ENCODE assay signal across 35 cellular contexts in the genomic region with DNA sequence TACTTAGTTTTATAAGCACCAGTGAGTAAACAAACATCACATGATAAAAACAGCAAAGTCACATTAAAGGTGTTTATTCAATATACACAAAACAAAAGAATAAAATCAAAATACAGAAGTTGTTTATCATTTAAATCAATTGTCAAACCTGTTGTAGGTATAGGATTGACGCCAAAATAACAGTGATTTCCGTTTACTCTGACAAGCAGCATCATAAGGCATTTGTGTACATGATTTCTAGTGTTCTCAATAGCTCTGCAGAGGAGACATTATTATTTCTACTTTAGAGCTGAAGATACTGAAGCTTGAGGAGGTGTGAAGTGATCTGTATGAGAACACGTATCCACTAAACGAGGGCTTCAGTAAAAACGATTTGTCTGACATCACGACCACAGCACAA.
DNase-seq lines count a peak whose midpoint lies in the region; ATAC-seq, FAIRE-seq and TF ChIP-seq lines count a peak whose summit lies in the region.
"Had no signal": no experiment of that assay in that cellular context is flagged by ENCODE, and none has a peak within 500 bp of the region (broad histone marks: within the 10 kb centered on the region; RNA-seq: fewer than 3 reads in every experiment).

No MANE protein-coding gene starts in this region.

- POLR2A ChIA-PET in SK-N-SH (lab: Yijun Ruan, JAX), result no interaction called here

- H3K4me2 ChIP-seq in SK-N-SH (no peak overlapping the region), neural cell (ENCODE audit: low read length) (no peak overlapping the region)
- H3K4me2 ChIP-seq: A549; BLaER1; BLaER1 treated with 17β-estradiol and CSF1 and Interleukin-3, amounts not matched to agents 10 nM and 100 nM had no signal

- H3K9me2 ChIP-seq in SK-N-SH, result no peaks in the 10 kb centered on the region
- no peaks in the 10 kb centered on the region for H3K9me2 ChIP-seq in neural cell (ENCODE audit: insufficient read depth, low read length)

- peak; percentile 5 for FAIRE-seq in small intestine (lab: Jason Lieb, UNC)
- FAIRE-seq: A204.1, A549, D721Med had no signal

- H4K20me1 ChIP-seq in SK-N-SH (ENCODE audit: insufficient read depth), result no peaks in the 10 kb centered on the region
- H4K20me1 ChIP-seq in neural cell (ENCODE audit: insufficient read depth), result no peaks in the 10 kb centered on the region
- H4K20me1 ChIP-seq: BLaER1; BLaER1 treated with 17β-estradiol and CSF1 and Interleukin-3, amounts not matched to agents 10 nM and 100 nM had no signal

- TF ChIP-seq CTCF in SK-N-SH (IDR thresholded peaks at IDR 0.05) (no peak), LNCaP clone FGC (IDR thresholded peaks at IDR 0.05; ENCODE audit: control insufficient read depth, extremely low read depth, insufficient read depth) (no peak), neural cell (IDR thresholded peaks at IDR 0.05; ENCODE audit: poor library complexity, severe bottlenecking) (no peak), GM13977 (IDR thresholded peaks at IDR 0.05; ENCODE audit: extremely low read depth, insufficient read depth, missing control alignments) (no peak)

- H3K9ac ChIP-seq in SK-N-SH (no peak overlapping the region), neural cell (ENCODE audit: low read length) (no peak overlapping the region)
- H3K9ac ChIP-seq: BLaER1; BLaER1 treated with 17β-estradiol and CSF1 and Interleukin-3, amounts not matched to agents 10 nM and 100 nM had no signal

- no peak for TF ChIP-seq EP300 in SK-N-SH (IDR thresholded peaks at IDR 0.05; ENCODE audit: borderline replicate concordance in 1 of 2, low read depth in 1 of 2, low read length in 1 of 2)
- peak; percentile 63 for TF ChIP-seq EP300 in neural cell (conservative IDR thresholded peaks at IDR 0.05; ENCODE audit: poor library complexity, severe bottlenecking)

- in situ Hi-C loops in GM13977 (cut with MboI; ENCODE audit: low pct_unique_long_range_greater_than_20kb, low sequenced_read_pairs, unreplicated experiment), result no loop called here

- H3K27me3 ChIP-seq in SK-N-SH (ENCODE audit: insufficient read depth) (no peaks in the 10 kb centered on the region), neural cell (ENCODE audit: insufficient read depth, low read depth, low read length) (no peaks in the 10 kb centered on the region), small intestine (ENCODE audit: control insufficient read depth in 2 of 2, insufficient read depth in 2 of 2, low read length in 2 of 2) (no peaks in the 10 kb centered on the region)
- H3K27me3 ChIP-seq: BE2C; BLaER1; BLaER1 treated with 17β-estradiol and CSF1 and Interleukin-3, amounts not matched to agents 10 nM and 100 nM had no signal

- 3% methylated on average over 6 of the region's 6 CpGs for WGBS in SK-N-SH (ENCODE audit: low lambda C conversion rate)
- 84 to 92% (median 90%) methylated on average over 6 of the region's 6 CpGs for WGBS in small intestine, 3 donors

- H3F3A ChIP-seq in SK-N-SH (replicated peaks; ENCODE audit: insufficient read depth) (no peaks in the 10 kb centered on the region), neural cell (ENCODE audit: insufficient read depth, low read length, poor library complexity, severe bottlenecking) (no peaks in the 10 kb centered on the region)

- H3K9me3 ChIP-seq in SK-N-SH (no peaks in the 10 kb centered on the region), neural cell (ENCODE audit: low read length) (peaks cover 4% of the 10 kb centered on the region), small intestine (ENCODE audit: control insufficient read depth, low read depth) (no peaks in the 10 kb centered on the region)
- H3K9me3 ChIP-seq: A549; BE2C; BLaER1; BLaER1 treated with 17β-estradiol and CSF1 and Interleukin-3, amounts not matched to agents 10 nM and 100 nM had no signal

- no peak for ATAC-seq in SK-N-SH treated with all-trans-retinoic acid at 6 μM for 48 hours
- no peak for ATAC-seq in HG02852 (IDR thresholded peaks at IDR 0.05; ENCODE audit: unreplicated experiment)
- no peak for ATAC-seq in HG03520 (IDR thresholded peaks at IDR 0.05; ENCODE audit: unreplicated experiment)
- ATAC-seq: A549; CD8-positive, alpha-beta T cell had no signal

- TF ChIP-seq RAD21 in SK-N-SH (IDR thresholded peaks at IDR 0.05; ENCODE audit: low read length) (no peak), neural cell (conservative IDR thresholded peaks at IDR 0.05) (no peak)

- DNase-seq in SK-N-SH, result no peak
- peak; percentile 65 for DNase-seq in LNCaP clone FGC (ENCODE audit: low read depth)
- no peak for DNase-seq in small intestine
- no peak for DNase-seq in GM13977 (ENCODE audit: low spot score)
- DNase-seq: 8988T; ACHN; AML-193; BE2C; C1 segment of cervical spinal cord; Caco-2; Calu3; CD4-positive, alpha-beta memory T cell; CD4-positive, alpha-beta T cell; CD4-positive, CD25-positive, alpha-beta regulatory T cell; CD8-positive, alpha-beta memory T cell; CD8-positive, alpha-beta T cell; COR-L47; DMS 273 treated with DMSO at 0.1 percent for 48 hours; DMS153; DMS53; DMS79; DMS79 treated with DMSO at 0.1 percent for 48 hours; DND-41; EL had no signal

- CTCF ChIA-PET in SK-N-SH (lab: Yijun Ruan, JAX), result no interaction called here

- H3K36me3 ChIP-seq in SK-N-SH (replicated peaks in 1 of 2; ENCODE audit: control insufficient read depth in 1 of 2, insufficient read depth in 2 of 2, low read length in 1 of 2) (no peaks in the 10 kb centered on the region), neural cell (ENCODE audit: insufficient read depth, low read length) (no peaks in the 10 kb centered on the region), small intestine (ENCODE audit: control insufficient read depth in 2 of 2, insufficient read depth in 2 of 2, low read length in 2 of 2) (no peaks in the 10 kb centered on the region)
- H3K36me3 ChIP-seq: BE2C; BLaER1; BLaER1 treated with 17β-estradiol and CSF1 and Interleukin-3, amounts not matched to agents 10 nM and 100 nM had no signal

- H3K79me2 ChIP-seq in SK-N-SH (ENCODE audit: insufficient read depth) (no peaks in the 10 kb centered on the region), neural cell (replicated peaks; ENCODE audit: insufficient read depth, low read length) (no peaks in the 10 kb centered on the region)

- H3K4me3 ChIP-seq in SK-N-SH (ENCODE audit: low read depth in 2 of 2, low read length in 1 of 2), result no peak overlapping the region
- no peak overlapping the region for H3K4me3 ChIP-seq in LNCaP clone FGC (ENCODE audit: low read depth, low read length)
- H3K4me3 ChIP-seq in neural cell (ENCODE audit: low read length), result no peak overlapping the region
- no peak overlapping the region for H3K4me3 ChIP-seq in small intestine (ENCODE audit: low read depth in 1 of 2, low read length in 2 of 2)
- H3K4me3 ChIP-seq: A549; BLaER1; BLaER1 treated with 17β-estradiol and CSF1 and Interleukin-3, amounts not matched to agents 10 nM and 100 nM had no signal

- H3K27ac ChIP-seq in SK-N-SH (ENCODE audit: low read depth in 2 of 2, low read length in 1 of 2) (no peak overlapping the region), neural cell (ENCODE audit: low read length) (no peak overlapping the region), small intestine (ENCODE audit: low read depth in 1 of 2, low read length in 1 of 2) (no peak overlapping the region)
- H3K27ac ChIP-seq: 22Rv1; A549; BLaER1; BLaER1 treated with 17β-estradiol and CSF1 and Interleukin-3, amounts not matched to agents 10 nM and 100 nM; C4-2B had no signal

- H2AFZ ChIP-seq in SK-N-SH (ENCODE audit: low read depth), result 0 out of 2 replicates have a peak overlapping the region, but pooled peaks have one; percentile 36
- H2AFZ ChIP-seq in neural cell (ENCODE audit: low read depth, low read length), result no peak overlapping the region

- H3K4me1 ChIP-seq in SK-N-SH (ENCODE audit: control insufficient read depth in 1 of 2, insufficient read depth in 2 of 2, low read depth in 1 of 2, low read length in 1 of 2) (no peaks in the 10 kb centered on the region), small intestine (ENCODE audit: control insufficient read depth in 2 of 2, insufficient read depth in 1 of 2, low read depth in 1 of 2, low read length in 1 of 2) (no peaks in the 10 kb centered on the region)
- H3K4me1 ChIP-seq: A549; BE2C; BLaER1; BLaER1 treated with 17β-estradiol and CSF1 and Interleukin-3, amounts not matched to agents 10 nM and 100 nM; Caco-2 had no signal

TF ChIP-seq in SK-N-SH, 30 proteins besides CTCF, POLR2A, EP300 and RAD21 (continues in another document):
- no peak for TF ChIP-seq RFX5 (IDR thresholded peaks at IDR 0.05; ENCODE audit: low read length)
- TF ChIP-seq RXRA (IDR thresholded peaks at IDR 0.05; ENCODE audit: borderline replicate concordance, low read depth), result no peak
- TF ChIP-seq FOXM1 (IDR thresholded peaks at IDR 0.05; ENCODE audit: low read depth), result no peak
- no peak for TF ChIP-seq TEAD4 (IDR thresholded peaks at IDR 0.05; ENCODE audit: borderline replicate concordance, insufficient read depth)
- no peak for TF ChIP-seq FOXJ3 (CRISPR knock-in tag; IDR thresholded peaks at IDR 0.05)
- TF ChIP-seq NRF1 (IDR thresholded peaks at IDR 0.05; ENCODE audit: low read depth, low read length), result no peak
- no peak for TF ChIP-seq ELF1 (IDR thresholded peaks at IDR 0.05)
- no peak for TF ChIP-seq JUND (IDR thresholded peaks at IDR 0.05)
- TF ChIP-seq SMC3 (IDR thresholded peaks at IDR 0.05; ENCODE audit: low read depth, low read length), result no peak

TF ChIP-seq in SK-N-SH treated with all-trans-retinoic acid at 6 μM for 48 hours, 23 proteins besides CTCF, POLR2A, EP300 and RAD21 (continues in another document):
- no peak for TF ChIP-seq ARNTL (CRISPR knock-in tag; IDR thresholded peaks at IDR 0.05; ENCODE audit: borderline replicate concordance, low read depth)

TF ChIP-seq in neural cell, 6 proteins besides CTCF, POLR2A, EP300 and RAD21:
- TF ChIP-seq POLR2AphosphoS5 (IDR thresholded peaks at IDR 0.05), result peak; percentile 26
- no peak for TF ChIP-seq TAF1 (IDR thresholded peaks at IDR 0.05; ENCODE audit: low read depth)
